In the genomic region with DNA sequence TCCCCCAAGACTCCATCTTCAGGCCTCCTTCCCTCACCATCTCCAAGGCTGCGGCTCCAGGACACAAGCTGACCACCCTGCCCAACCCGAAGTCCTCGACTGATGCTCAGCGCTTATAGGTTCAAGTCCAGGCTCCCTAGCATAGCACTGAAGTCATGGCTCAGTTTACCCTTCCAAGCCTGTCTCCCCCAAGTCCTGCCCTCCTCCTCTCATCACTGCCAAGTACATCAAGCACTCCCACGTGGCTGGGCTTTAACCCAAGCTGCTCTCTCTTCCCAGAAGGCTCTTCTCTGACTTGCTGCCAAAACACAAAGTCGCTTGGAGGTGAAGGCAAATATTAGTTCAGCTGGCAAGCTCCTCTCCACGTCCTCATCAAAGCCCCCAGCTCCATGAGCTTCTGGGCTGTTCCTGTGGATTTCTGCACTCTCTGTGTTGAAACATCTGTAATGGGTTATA, we compare ENCODE assay signal across 11 cellular contexts. TPM values are rescaled to one million over a fixed set of nuclear protein-coding genes. Genes with fewer than 3 reads are reported as not detected.
DNase-seq lines count a peak whose midpoint lies in the region; ATAC-seq and TF ChIP-seq lines count a peak whose summit lies in the region.
"Had no signal": no experiment of that assay in that cellular context is flagged by ENCODE, and none has a peak within 500 bp of the region (broad histone marks: within the 10 kb centered on the region; RNA-seq: fewer than 3 reads in every experiment).

No MANE protein-coding gene starts in this region.

- peaks cover 50% of the 10 kb centered on the region for H3K27me3 Mint-ChIP-seq in T-helper 17 cell

- H3K36me3 Mint-ChIP-seq in T-helper 17 cell (ENCODE audit: low read depth) = peaks cover 11% of the 10 kb centered on the region

- ATAC-seq in T-helper 17 cell (no peak), GM18520 (IDR thresholded peaks at IDR 0.05; ENCODE audit: unreplicated experiment) (no peak)

- no peak overlapping the region for H3K27ac Mint-ChIP-seq in T-helper 17 cell

- H3K4me3 ChIP-seq in fibroblast of mammary gland (ENCODE audit: control insufficient read depth, low read depth, low read length) = no peak overlapping the region

- H3K9me3 ChIP-seq in T-helper 17 cell (ENCODE audit: control insufficient read depth, low read length, poor library complexity, severe bottlenecking) = no peaks in the 10 kb centered on the region

- TF ChIP-seq CTCF in fibroblast of mammary gland (conservative IDR thresholded peaks at IDR 0.05; ENCODE audit: control insufficient read depth, insufficient read depth, low read depth, low read length) = no peak

- DNase-seq in Daoy (ENCODE audit: low read depth) (peak; percentile 39), NCI-H510A (lab: John Stamatoyannopoulos, UW) (peak; percentile 88), fibroblast of mammary gland (ENCODE audit: low read depth) (peak; percentile 87), pons (ENCODE audit: low spot score) (peak; percentile 56), HuH-7.5 (ENCODE audit: low spot score) (no peak), T-helper 17 cell (no peak), mesenteric fat pad (ENCODE audit: low spot score) (no peak)
- DNase-seq: Calu3, mesenchymal stem cell had no signal

- peaks cover 15% of the 10 kb centered on the region for H3K4me1 Mint-ChIP-seq in T-helper 17 cell

- H3K4me3 Mint-ChIP-seq in T-helper 17 cell = no peak overlapping the region
- H3K4me3 Mint-ChIP-seq: central memory CD8-positive, alpha-beta T cell had no signal

RNA-seq across cellular contexts. Expression of gene MARCHF6, which starts 22.1 kb away (rescaled TPM):
- 23.2 and 28.1 TPM in 2 replicates for total RNA-seq in Daoy (2014; rRNA removed; shearing (Covaris generic))
- total RNA-seq in T-helper 17 cell (100 to 1,000 TPM; 156 to 198 TPM), mesenteric fat pad (131 TPM)

RNA-seq across cellular contexts. Expression of gene CMBL, which starts 23.7 kb away (rescaled TPM):
- total RNA-seq in Daoy (2014; rRNA removed; shearing (Covaris generic)) = 1.2 and 1.4 TPM in 2 replicates
- total RNA-seq in T-helper 17 cell = under 1 TPM; 0.22 to 0.39 TPM
- 17.3 TPM for total RNA-seq in mesenteric fat pad

Comparison
In these comparisons a context has a peak if more than half of its experiments do, and no peak if none do; other contexts are left out.
1. DNase-seq: peak in Daoy (single experiment), NCI-H510A (single experiment), fibroblast of mammary gland (single experiment) and pons (single experiment); none in HuH-7.5 (single experiment), T-helper 17 cell (0 of 3) and mesenteric fat pad (single experiment).